In the genomic region with DNA sequence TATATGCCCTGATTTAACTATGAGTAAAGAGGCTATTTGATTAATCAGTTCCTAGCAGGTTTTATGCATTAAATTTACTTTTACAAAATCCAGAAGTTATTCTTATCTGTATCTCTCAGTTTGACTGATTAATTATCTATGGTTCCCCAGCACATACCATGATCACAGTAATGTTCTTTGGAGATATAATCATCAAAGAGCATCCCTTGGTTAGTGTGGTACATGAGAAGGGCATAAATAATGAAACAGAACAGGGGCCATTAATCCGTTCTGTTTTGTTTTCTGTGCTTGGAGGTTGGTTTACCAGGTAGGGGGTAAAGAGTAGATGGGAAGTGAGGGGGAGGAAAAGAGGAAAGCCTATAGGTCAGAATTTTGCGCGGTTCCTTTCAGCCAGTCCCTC, we compare ENCODE assay signal across 1 cellular context.
TF ChIP-seq lines count a peak whose summit lies in the region.

No MANE protein-coding gene starts in this region.

TF ChIP-seq in SK-N-SH, 30 proteins besides CTCF, POLR2A, EP300 and RAD21 (continued from another document):
- TF ChIP-seq IRF3 (IDR thresholded peaks at IDR 0.05; ENCODE audit: low read depth, low read length) (no peak), RXRA (IDR thresholded peaks at IDR 0.05; ENCODE audit: borderline replicate concordance, low read depth) (no peak), MXI1 (IDR thresholded peaks at IDR 0.05; ENCODE audit: low read depth, low read length) (no peak), NFIC (IDR thresholded peaks at IDR 0.05; ENCODE audit: borderline replicate concordance) (no peak)
